In genomic region chr10:120632047-120632446, GRCh38 we compare ENCODE assay signal across 21 cellular contexts.
"Had no signal": no experiment of that assay in that cellular context is flagged by ENCODE, and none has a peak within 500 bp of the region (broad histone marks: within the 10 kb centered on the region; RNA-seq: fewer than 3 reads in every experiment).

No MANE protein-coding gene starts in this region.

- FAIRE-seq: endometrium, keratinocyte, pancreas had no signal

- DNase-seq: dermis blood vessel endothelial cell; effector memory CD4-positive, alpha-beta T cell; foreskin fibroblast; gastrocnemius medialis; head of caudate nucleus; left ventricle myocardium superior; lower lobe of right lung; natural killer cell; pancreas; retina; sigmoid colon; stimulated activated CD4-positive, alpha-beta T cell treated with anti-CD3 and anti-CD28 coated beads, Interleukin-2, amount 100 ng/mL, for 24 hours; stimulated activated CD4-positive, alpha-beta T cell treated with anti-CD3 and anti-CD28 coated beads, Interleukin-4, amount 100 ng/mL, for 24 hours; stimulated activated naive CD4-positive, alpha-beta T cell treated with Interleukin-2 at 50 U/mL for 16 hours; stomach; thyroid gland; trophoblast cell had no signal

- H3K9me3 ChIP-seq: gastrocnemius medialis, lower lobe of right lung, pancreas, sigmoid colon, thyroid gland had no signal

- H3K4me1 Mint-ChIP-seq: natural killer cell; stimulated activated effector memory CD8-positive, alpha-beta T cell treated with anti-CD3 and anti-CD28 coated beads, Interleukin-12 subunit alpha, Interleukin-12 subunit beta, amount 100 ng/mL, for 72 hours had no signal

- ATAC-seq: gastrocnemius medialis; left ventricle myocardium superior; lower lobe of right lung; natural killer cell; pancreas; stimulated activated effector memory CD8-positive, alpha-beta T cell treated with anti-CD3 and anti-CD28 coated beads, Interleukin-12 subunit alpha, Interleukin-12 subunit beta, amount 100 ng/mL, for 72 hours had no signal

- H3K27ac Mint-ChIP-seq: natural killer cell; stimulated activated effector memory CD8-positive, alpha-beta T cell treated with anti-CD3 and anti-CD28 coated beads, Interleukin-12 subunit alpha, Interleukin-12 subunit beta, amount 100 ng/mL, for 72 hours had no signal

- H3K27ac ChIP-seq: coronary artery, gastrocnemius medialis, lower lobe of right lung, pancreas, sigmoid colon, stomach, thyroid gland had no signal

- H3K36me3 Mint-ChIP-seq: natural killer cell; stimulated activated effector memory CD8-positive, alpha-beta T cell treated with anti-CD3 and anti-CD28 coated beads, Interleukin-12 subunit alpha, Interleukin-12 subunit beta, amount 100 ng/mL, for 72 hours had no signal

- H3K4me3 ChIP-seq: coronary artery, gastrocnemius medialis, lower lobe of right lung, pancreas, sigmoid colon, stomach, thyroid gland had no signal

- H3K27me3 ChIP-seq: gastrocnemius medialis, pancreas, sigmoid colon, stomach, thyroid gland had no signal

- H3K4me1 ChIP-seq: gastrocnemius medialis, lower lobe of right lung, pancreas, sigmoid colon, thyroid gland had no signal

- H3K9me3 Mint-ChIP-seq: natural killer cell had no signal

- H3K36me3 ChIP-seq: gastrocnemius medialis, lower lobe of right lung, pancreas, sigmoid colon, stomach, thyroid gland had no signal

- H3K4me3 Mint-ChIP-seq: natural killer cell; stimulated activated effector memory CD8-positive, alpha-beta T cell treated with anti-CD3 and anti-CD28 coated beads, Interleukin-12 subunit alpha, Interleukin-12 subunit beta, amount 100 ng/mL, for 72 hours had no signal
